ENCODE assay signal across 9 cellular contexts in genomic region chr9:137411670-137412380, GRCh38. TPM values are rescaled to one million over a fixed set of nuclear protein-coding genes. Genes with fewer than 3 reads are reported as not detected.
A peak's percentile ranks its signal among the peaks of the same experiment; 100 is the strongest.
DNase-seq lines count a peak whose midpoint lies in the region; ATAC-seq and TF ChIP-seq lines count a peak whose summit lies in the region.
"Had no signal": no experiment of that assay in that cellular context is flagged by ENCODE, and none has a peak within 500 bp of the region (broad histone marks: within the 10 kb centered on the region; RNA-seq: fewer than 3 reads in every experiment).

No MANE protein-coding gene starts in this region.

- DNase-seq in 8988T = peak; percentile 94
- DNase-seq in RPMI8226 = peak; percentile 93
- DNase-seq in dermis microvascular lymphatic vessel endothelial cell (ENCODE audit: low read depth in 2 of 2) = peak; percentile 82 to 98
- peak; percentile 68 for DNase-seq in natural killer cell
- DNase-seq in HEK293T (ENCODE audit: extremely low spot score) = no peak
- no peak for DNase-seq in NCI-H345 treated with DMSO at 0.1 percent for 48 hours (lab: John Stamatoyannopoulos, UW; ENCODE audit: unreplicated experiment)

- intact Hi-C loops in natural killer cell (cut with micrococcal nuclease) = no loop called here

- TF ChIP-seq CTCF in natural killer cell (IDR thresholded peaks at IDR 0.05) = no peak

- no peaks in the 10 kb centered on the region for H3K27me3 Mint-ChIP-seq in natural killer cell (ENCODE audit: low read depth in 2 of 2)
- H3K27me3 Mint-ChIP-seq: activated naive CD4-positive, alpha-beta T cell treated with anti-CD3 and anti-CD28 coated beads, Interleukin-2, amount 50 U/mL, for 24 hours had no signal

- H3K4me3 Mint-ChIP-seq in natural killer cell = peak overlapping the region; percentile 75
- H3K4me3 Mint-ChIP-seq: activated naive CD4-positive, alpha-beta T cell treated with anti-CD3 and anti-CD28 coated beads, Interleukin-2, amount 50 U/mL, for 24 hours had no signal

- POLR2A ChIA-PET in HEK293T (lab: Yijun Ruan, JAX) = interaction anchor here (2.0 kb wide), 2 partner anchors 11 to 110 kb away, joined by 5 to 6 read pairs; partner anchors contain the start of genes EXD3, NOXA1 and NRARP

- peak overlapping the region in 1 of 2 donors; percentile 78 for H3K27ac Mint-ChIP-seq in natural killer cell
- H3K27ac Mint-ChIP-seq: activated naive CD4-positive, alpha-beta T cell treated with anti-CD3 and anti-CD28 coated beads, Interleukin-2, amount 50 U/mL, for 24 hours had no signal

- CTCF ChIA-PET in HEK293T (lab: Yijun Ruan, JAX) = interaction anchor here (0.8 kb wide), 1 partner anchor 10 kb away, joined by 3 read pairs; no protein-coding TSS in a partner anchor

- H3K9me3 Mint-ChIP-seq in natural killer cell = no peaks in the 10 kb centered on the region
- H3K9me3 Mint-ChIP-seq: activated naive CD4-positive, alpha-beta T cell treated with anti-CD3 and anti-CD28 coated beads, Interleukin-2, amount 50 U/mL, for 24 hours had no signal

- no peaks in the 10 kb centered on the region for H3K36me3 Mint-ChIP-seq in natural killer cell

- peak; percentile 38 for ATAC-seq in GM21576 (IDR thresholded peaks at IDR 0.05; ENCODE audit: unreplicated experiment)
- ATAC-seq in natural killer cell = peak; percentile 54 to 60 (median 58)
- no peak for ATAC-seq in GM19397 (IDR thresholded peaks at IDR 0.05; ENCODE audit: unreplicated experiment)

- H3K4me1 Mint-ChIP-seq in natural killer cell = peaks cover 10 to 28% of the 10 kb centered on the region in 2 donors

TF ChIP-seq in HEK293T, 16 proteins besides CTCF, POLR2A, EP300 and RAD21:
- TF ChIP-seq SUZ12 (IDR thresholded peaks at IDR 0.05) (no peak), ELF4 (IDR thresholded peaks at IDR 0.05) (no peak), PKNOX1 (IDR thresholded peaks at IDR 0.05) (no peak), SP1 (IDR thresholded peaks at IDR 0.05) (no peak), L3MBTL2 (conservative IDR thresholded peaks at IDR 0.05) (no peak), FOXA1 (IDR thresholded peaks at IDR 0.05) (no peak), CTBP1 (IDR thresholded peaks at IDR 0.05; ENCODE audit: borderline replicate concordance) (no peak), ZNF384 (IDR thresholded peaks at IDR 0.05) (no peak), ARNT (IDR thresholded peaks at IDR 0.05) (no peak), LEF1 (IDR thresholded peaks at IDR 0.05; ENCODE audit: borderline replicate concordance) (no peak), HDGF (IDR thresholded peaks at IDR 0.05; ENCODE audit: borderline replicate concordance) (no peak), BHLHE40 (IDR thresholded peaks at IDR 0.05; ENCODE audit: borderline replicate concordance) (no peak), NFRKB (IDR thresholded peaks at IDR 0.05) (no peak), FOXK2 (IDR thresholded peaks at IDR 0.05) (no peak), FOXM1 (IDR thresholded peaks at IDR 0.05; ENCODE audit: borderline replicate concordance) (no peak), TARDBP (IDR thresholded peaks at IDR 0.05) (no peak)

RNA-seq across cellular contexts. Expression of gene EXD3, which starts 11.1 kb away (rescaled TPM):
- total RNA-seq in dermis microvascular lymphatic vessel endothelial cell = 12.2 and 20.1 TPM in 2 replicates
- total RNA-seq in natural killer cell = 10 to 100 TPM; 28.0 to 35.3 (median 29.6) TPM

RNA-seq across cellular contexts. Expression of gene NOXA1, which starts 11.4 kb away (rescaled TPM):
- 1.3 and 2.1 TPM in 2 replicates for total RNA-seq in dermis microvascular lymphatic vessel endothelial cell
- total RNA-seq in natural killer cell = 1 to 10 TPM; 4.7 to 10.0 (median 7.7) TPM

RNA-seq across cellular contexts. Expression of gene ENTPD8, which starts 29.3 kb away (rescaled TPM):
- total RNA-seq in dermis microvascular lymphatic vessel endothelial cell (0.25 and 0.26 TPM in 2 replicates), natural killer cell (not detected)

RNA-seq across cellular contexts. Expression of gene NSMF, which starts 47.3 kb away (rescaled TPM):
- total RNA-seq in dermis microvascular lymphatic vessel endothelial cell (13.2 and 23.8 TPM in 2 replicates), natural killer cell (100 to 1,000 TPM in 1 of 3 donors, 10 to 100 TPM in 2; 78.1 to 111 (median 87.8) TPM)

Comparison
In these comparisons a context has a peak if more than half of its experiments do, and no peak if none do; other contexts are left out.
1. DNase-seq: peak in 8988T (single experiment), RPMI8226 (single experiment), dermis microvascular lymphatic vessel endothelial cell (2 of 2) and natural killer cell (single experiment); none in HEK293T (single experiment) and NCI-H345 treated with DMSO at 0.1 percent for 48 hours (single experiment).